ENCODE assay signal across 7 cellular contexts in the genomic region with DNA sequence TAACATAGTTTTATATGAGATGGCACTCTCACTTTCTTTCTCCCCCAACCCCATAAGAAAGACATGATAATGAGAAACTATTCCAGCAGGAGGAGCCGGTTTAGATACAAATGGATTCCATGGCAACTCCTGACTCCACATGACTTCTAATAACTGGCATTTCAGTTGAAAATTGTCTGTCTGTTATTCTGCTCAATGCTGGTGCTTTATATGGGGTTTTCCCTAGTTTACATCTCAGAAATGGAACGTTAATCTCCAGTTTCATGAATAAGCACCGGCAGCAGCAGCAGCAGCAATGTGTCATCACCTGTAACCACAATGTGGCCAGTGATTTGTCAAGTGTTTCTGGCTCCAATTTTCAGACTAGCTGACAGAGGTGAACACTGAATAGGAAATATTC. TPM values are rescaled to one million over a fixed set of nuclear protein-coding genes. Genes with fewer than 3 reads are reported as not detected.
DNase-seq lines count a peak whose midpoint lies in the region; ATAC-seq and TF ChIP-seq lines count a peak whose summit lies in the region.

No MANE protein-coding gene starts in this region.

- TF ChIP-seq CTCF in epithelial cell of proximal tubule (conservative IDR thresholded peaks at IDR 0.05; ENCODE audit: low read depth, low read length) = peak; percentile 9

- peak; percentile 87 for ATAC-seq in GM18868 (IDR thresholded peaks at IDR 0.05; ENCODE audit: unreplicated experiment)
- peak; percentile 86 for ATAC-seq in GM21786 (IDR thresholded peaks at IDR 0.05; ENCODE audit: unreplicated experiment)
- no peak for ATAC-seq in left lobe of liver

- no peak overlapping the region for H3K4me3 ChIP-seq in epithelial cell of proximal tubule (ENCODE audit: low read depth, low read length)

- DNase-seq in HS-5 (ENCODE audit: low read depth) (peak; percentile 54), epithelial cell of proximal tubule (ENCODE audit: low read depth) (no peak), AG20443 (ENCODE audit: low spot score) (no peak), left lobe of liver (ENCODE audit: low spot score) (no peak), NCI-H446 (lab: John Stamatoyannopoulos, UW) (no peak)

RNA-seq across cellular contexts. Expression of gene SIM1, which starts 8.0 kb away (rescaled TPM):
- 6.9 and 9.5 TPM in 2 replicates for total RNA-seq in epithelial cell of proximal tubule
- total RNA-seq in left lobe of liver = not detected
